19 cellular contexts compared by ENCODE assay signal in genomic region chr17:44267818-44268490, GRCh38. TPM values are rescaled to one million over a fixed set of nuclear protein-coding genes. Genes with fewer than 3 reads are reported as not detected.
DNase-seq lines count a peak whose midpoint lies in the region; FAIRE-seq and TF ChIP-seq lines count a peak whose summit lies in the region.
"Had no signal": no experiment of that assay in that cellular context is flagged by ENCODE, and none has a peak within 500 bp of the region (broad histone marks: within the 10 kb centered on the region; RNA-seq: fewer than 3 reads in every experiment).

Gene SLC4A1 (minus strand): TSS chr17:44268135. CDS start chr17:44262866, 5,269 bp downstream.

- in situ Hi-C loops in G401 (cut with HindIII; ENCODE audit: low sequenced_read_pairs): no loop called here

- H3K9ac ChIP-seq in H1 (replicated peaks in 1 of 4; ENCODE audit: extremely low read depth in 1 of 4, low read depth in 3 of 4, low read length in 3 of 4): no peak within 1 kb of the TSS

- WGBS in H1 (ENCODE audit: extremely low coverage in 1 of 2, insufficient coverage in 1 of 2, insufficient read length in 1 of 2, insufficient replicate concordance in 2 of 2, low coverage in 1 of 2, low lambda C conversion rate in 2 of 2, missing lambda C conversion rate in 1 of 2), 2 experiments: 94% methylated on average over 3 of the region's 14 CpGs; no CpG with 5 or more reads in 1 of the 2 experiments

- no peak within 1 kb of the TSS for H2BK5ac ChIP-seq in H1 (ENCODE audit: low read depth, low read length)

- no peaks in the 10 kb centered on the region for H3K27me3 ChIP-seq in H1 (replicated peaks in 1 of 4; ENCODE audit: control insufficient read depth in 3 of 4, extremely low read depth in 1 of 4, insufficient read depth in 3 of 4, low read length in 3 of 4)
- H3K27me3 ChIP-seq in osteoblast (ENCODE audit: insufficient read depth, low read length): peaks cover 9% of the 10 kb centered on the region

- H2AFZ ChIP-seq in H1 (ENCODE audit: low read length): no peak within 1 kb of the TSS
- H2AFZ ChIP-seq in osteoblast (ENCODE audit: low read length): no peak within 1 kb of the TSS
- H2AFZ ChIP-seq: GM23338, PC-9 had no signal

- no peak within 1 kb of the TSS for H3K4ac ChIP-seq in H1 (replicated peaks; ENCODE audit: insufficient read length, low read depth, low read length)

- peak; percentile 2 for DNase-seq in HuH-7.5 (ENCODE audit: low spot score)
- no peak for DNase-seq in H1 (ENCODE audit: low read depth in 1 of 2, low spot score in 2 of 2)
- peak; percentile 63 for DNase-seq in osteoblast (ENCODE audit: insufficient read length, low spot score, missing footprints)
- no peak for DNase-seq in COR-L47 (lab: John Stamatoyannopoulos, UW)
- no peak for DNase-seq in G401 (ENCODE audit: low spot score)
- DNase-seq in hippocampal formation (lab: John Stamatoyannopoulos, UW): no peak
- DNase-seq: Caco-2, EL, IMR-90, Kasumi-1, MM.1S, NCI-H1092 treated with DMSO at 0.1 percent for 48 hours, NCI-H2081 treated with DMSO at 0.1 percent for 48 hours, NCI-H510A, NCI-H774, PC-9 had no signal

- H3K18ac ChIP-seq in H1 (ENCODE audit: extremely low read depth, low read length): no peak within 1 kb of the TSS; the same call in 1 of the 2 replicates

- H3K56ac ChIP-seq in H1 (replicated peaks; ENCODE audit: insufficient read length, low read depth, low read length): no peak within 1 kb of the TSS

- H4K20me1 ChIP-seq in H1 (replicated peaks in 1 of 2; ENCODE audit: control insufficient read depth in 1 of 2, insufficient read depth in 2 of 2, low read length in 2 of 2): no peaks in the 10 kb centered on the region
- no peaks in the 10 kb centered on the region for H4K20me1 ChIP-seq in osteoblast (ENCODE audit: insufficient read depth, low read length)

- no peak within 1 kb of the TSS for H2BK20ac ChIP-seq in H1 (ENCODE audit: low read length)

- 0 out of 2 replicates have a peak within 1 kb of the TSS, but pooled peaks have one; percentile 17 for H2BK12ac ChIP-seq in H1 (ENCODE audit: low read depth, low read length)

- no peak within 1 kb of the TSS for H3K23ac ChIP-seq in H1 (ENCODE audit: insufficient read length)

- no peak within 1 kb of the TSS for H2BK120ac ChIP-seq in H1 (replicated peaks; ENCODE audit: low read depth, low read length)

- H3K36me3 ChIP-seq in H1 (ENCODE audit: control insufficient read depth in 2 of 4, insufficient read depth in 4 of 4, low read length in 3 of 4): no peaks in the 10 kb centered on the region
- H3K36me3 ChIP-seq in osteoblast (ENCODE audit: insufficient read depth, low read length): no peaks in the 10 kb centered on the region

- no peak within 1 kb of the TSS; the same call in 1 of the 2 replicates for H2AK5ac ChIP-seq in H1 (ENCODE audit: low read depth, low read length)

- TF ChIP-seq CTCF in C4-2B (conservative IDR thresholded peaks at IDR 0.05) (no peak), H1 (IDR thresholded peaks at IDR 0.05; ENCODE audit: control extremely low read depth in 1 of 3, insufficient read depth in 1 of 3, low read depth in 1 of 3, low read length in 3 of 3) (no peak), osteoblast (IDR thresholded peaks at IDR 0.05; ENCODE audit: extremely low read depth, low read depth, low read length) (no peak)

- H3K23me2 ChIP-seq in H1 (ENCODE audit: low read depth, low read length): no peaks in the 10 kb centered on the region

- no peak for FAIRE-seq in H1 (lab: Jason Lieb, UNC)
- FAIRE-seq: A549 had no signal

- TF ChIP-seq RAD21 in H1 (IDR thresholded peaks at IDR 0.05 in 1 of 2, conservative IDR thresholded peaks at IDR 0.05 in 1 of 2; ENCODE audit: low read depth in 2 of 2, low read length in 2 of 2): no peak

- H3K4me3 ChIP-seq in H1 (ENCODE audit: extremely low read depth in 1 of 4, insufficient read depth in 2 of 4, low read depth in 3 of 4, low read length in 4 of 4): no peak within 1 kb of the TSS
- no peak within 1 kb of the TSS for H3K4me3 ChIP-seq in osteoblast (ENCODE audit: insufficient read depth, low read length)
- H3K4me3 ChIP-seq: A549, GM23338, PC-9 had no signal

- CTCF ChIA-PET in H1 (lab: Charles Lee; ENCODE audit: partially characterized antibody): interaction anchor here (0.7 to 1.7 kb wide), 4 partner anchors 14 to 58 kb away, joined by 3 to 5 read pairs (median 4); partner anchors contain the start of gene SLC25A39

- H2BK15ac ChIP-seq in H1 (ENCODE audit: low read length): peak within 1 kb of the TSS; percentile 61; the same call in 1 of the 2 replicates

- H3K27ac ChIP-seq in C4-2B: peak within 1 kb of the TSS; percentile 62
- no peak within 1 kb of the TSS for H3K27ac ChIP-seq in H1 (ENCODE audit: low read depth, low read length)
- no peak within 1 kb of the TSS for H3K27ac ChIP-seq in osteoblast (ENCODE audit: low read depth, low read length)
- H3K27ac ChIP-seq: A549, PC-9 had no signal

- TF ChIP-seq EP300 in H1 (IDR thresholded peaks at IDR 0.05; ENCODE audit: borderline replicate concordance in 1 of 2, low read depth in 2 of 2, low read length in 2 of 2): no peak

- H3K4me2 ChIP-seq in H1 (ENCODE audit: insufficient read depth in 1 of 2, low read depth in 2 of 2, low read length in 2 of 2): no peak within 1 kb of the TSS
- no peak within 1 kb of the TSS for H3K4me2 ChIP-seq in osteoblast (ENCODE audit: insufficient read depth, low read length)
- H3K4me2 ChIP-seq: A549, GM23338, PC-9 had no signal

- no peak for TF ChIP-seq POLR2A in H1 (IDR thresholded peaks at IDR 0.05; ENCODE audit: control extremely low read depth in 1 of 2, low read depth in 2 of 2, low read length in 2 of 2)

- no peak within 1 kb of the TSS for H4K5ac ChIP-seq in H1 (ENCODE audit: insufficient read length, low read depth, low read length)

- no peaks in the 10 kb centered on the region for H3K9me3 ChIP-seq in H1 (ENCODE audit: insufficient read depth in 2 of 2, low read depth in 1 of 2, low read length in 1 of 2)
- H3K9me3 ChIP-seq in osteoblast (ENCODE audit: low read depth, low read length): no peaks in the 10 kb centered on the region
- H3K9me3 ChIP-seq: A549, Caco-2 had no signal

- H4K8ac ChIP-seq in H1 (ENCODE audit: extremely low read depth, insufficient read depth, low read length): no peak within 1 kb of the TSS

- H3K4me1 ChIP-seq in H1 (replicated peaks in 1 of 4; ENCODE audit: control insufficient read depth in 3 of 4, insufficient read depth in 4 of 4, low read length in 3 of 4) (peaks cover 0 to 4% (median under 1%) of the 10 kb centered on the region in 4 experiments; a peak in 3 of 7 replicates), osteoblast (ENCODE audit: insufficient read depth, low read length) (no peaks in the 10 kb centered on the region)
- H3K4me1 ChIP-seq: A549, Caco-2 had no signal

- no peaks in the 10 kb centered on the region for H3K79me1 ChIP-seq in H1 (ENCODE audit: low read depth, low read length)

- H4K91ac ChIP-seq in H1 (replicated peaks; ENCODE audit: insufficient read length, low read length): no peak within 1 kb of the TSS

- no peak within 1 kb of the TSS for H3K14ac ChIP-seq in H1 (ENCODE audit: insufficient read length)

- H3K79me2 ChIP-seq in H1 (ENCODE audit: control insufficient read depth in 1 of 2, insufficient read depth in 2 of 2, low read length in 2 of 2): no peaks in the 10 kb centered on the region
- no peaks in the 10 kb centered on the region for H3K79me2 ChIP-seq in osteoblast (ENCODE audit: insufficient read depth, low read length)

- POLR2A ChIA-PET in H1 (lab: Charles Lee; ENCODE audit: partially characterized antibody): interaction anchor here (1.1 to 1.9 kb wide), 5 partner anchors 8 to 49 kb away, joined by 3 to 4 read pairs (median 3); no protein-coding TSS in a partner anchor

TF ChIP-seq in H1, 55 proteins besides CTCF, POLR2A, EP300 and RAD21:
- TF ChIP-seq JUND (IDR thresholded peaks at IDR 0.05; ENCODE audit: low read length) (no peak), ATF2 (IDR thresholded peaks at IDR 0.05; ENCODE audit: low read length) (no peak), TAF1 (IDR thresholded peaks at IDR 0.05; ENCODE audit: low read depth, low read length) (no peak), RBBP5 (IDR thresholded peaks at IDR 0.05; ENCODE audit: borderline replicate concordance, low read depth, low read length) (no peak), POLR2AphosphoS5 (IDR thresholded peaks at IDR 0.05; ENCODE audit: low read depth, low read length) (no peak), BRCA1 (IDR thresholded peaks at IDR 0.05; ENCODE audit: low read depth, low read length) (no peak)

RNA-seq across cellular contexts. Expression of gene SLC4A1, which starts in this region (rescaled TPM):
- 0.08 TPM in 1 of 2 replicates, not detected in the other for total RNA-seq in H1 (2021; fragmentation: NEBNext Ultra II Directional; extraction: Animal tissue kit (Norgen Biotek cat#: 25700))
- polyA plus RNA-seq in H1 (2011; rRNA removed): 0.08 and 0.09 TPM in 2 replicates
- 0.09 TPM for polyA plus RNA-seq in H1 (2011; cell fraction: cytosol; rRNA removed)
- polyA plus RNA-seq in H1 (2011; cell fraction: nucleus; rRNA removed): 0.30 TPM
- polyA plus RNA-seq in H1 (2012, experiment 1 of 2): 0.04 to 0.18 TPM (median 0.17 TPM) in 3 of 4 replicates, not detected in the other
- not detected for polyA plus RNA-seq in H1 (2012, experiment 2 of 2)
- polyA plus RNA-seq in H1 (2013, experiment 1 of 2): 0.02 TPM
- 0.04 TPM for polyA plus RNA-seq in H1 (2013, experiment 2 of 2)
- polyA minus RNA-seq in H1 (2011; rRNA and poly(A)+ RNA removed): not detected in 2 replicates
- polyA minus RNA-seq in H1 (2011; cell fraction: cytosol; rRNA and poly(A)+ RNA removed): not detected
- polyA minus RNA-seq in H1 (2011; cell fraction: nucleus; rRNA and poly(A)+ RNA removed): not detected
- under 0.01 TPM in 1 of 2 replicates, not detected in the other for total RNA-seq in osteoblast
- not detected in 2 replicates for total RNA-seq in G401 (2014; rRNA removed; shearing (Covaris generic))
- total RNA-seq: Caco-2, GM23338, IMR-90, PC-9 had no signal
- polyA plus RNA-seq: A549, GM23338, IMR-90 had no signal

Comparison
In these comparisons a context has a peak if more than half of its experiments do, and no peak if none do; other contexts are left out.
1. Peak in DNase-seq in osteoblast; RNA of the gene not detected or under 1 TPM.